In genomic region chr3:189646902-189647542, GRCh38 we compare ENCODE assay signal across 1 cellular context.
TF ChIP-seq lines count a peak whose summit lies in the region.

No MANE protein-coding gene starts in this region.

TF ChIP-seq in GM12878, 131 proteins besides CTCF, POLR2A, EP300 and RAD21 (continued from another document):
- TF ChIP-seq ZNF687 (IDR thresholded peaks at IDR 0.05) = no peak
- TF ChIP-seq REST (IDR thresholded peaks at IDR 0.05; ENCODE audit: low read depth, low read length) = no peak
- TF ChIP-seq IKZF1 (conservative IDR thresholded peaks at IDR 0.05) = no peak
- TF ChIP-seq CREM (IDR thresholded peaks at IDR 0.05; ENCODE audit: low read depth) = 0 out of 2 replicates have a peak, but pooled peaks have one; percentile 9
- peak; percentile 79 for TF ChIP-seq JUNB (IDR thresholded peaks at IDR 0.05)
- TF ChIP-seq ZSCAN29 (IDR thresholded peaks at IDR 0.05) = no peak
- TF ChIP-seq PAX5 (IDR thresholded peaks at IDR 0.05; ENCODE audit: borderline replicate concordance, low read depth, low read length) = no peak
- TF ChIP-seq ATF2 (IDR thresholded peaks at IDR 0.05; ENCODE audit: low read length) = 0 out of 2 replicates have a peak, but pooled peaks have one; percentile 20
